In genomic region chr16:88209579-88209978, GRCh38 we compare ENCODE assay signal across 2 cellular contexts.
TF ChIP-seq lines count a peak whose summit lies in the region.

No MANE protein-coding gene starts in this region.

TF ChIP-seq in K562, 482 proteins besides CTCF, POLR2A, EP300 and RAD21:
- TF ChIP-seq ZNF146 (CRISPR knock-in tag; IDR thresholded peaks at IDR 0.05; ENCODE audit: unreplicated experiment) (peak; percentile 84), RBM25 (IDR thresholded peaks at IDR 0.05; ENCODE audit: low read depth, low read length, severe bottlenecking) (peak; percentile 46)

TF ChIP-seq in H1, 55 proteins besides CTCF, POLR2A, EP300 and RAD21:
- 0 out of 2 replicates have a peak, but pooled peaks have one; percentile 22 for TF ChIP-seq KDM1A (IDR thresholded peaks at IDR 0.05; ENCODE audit: borderline replicate concordance, low read length)
TF ChIP-seq in H1: peak in this region for 1; not testable (repeated sequence) for 54.
